Comparison of ENCODE assay signal across 17 cellular contexts in the genomic region with DNA sequence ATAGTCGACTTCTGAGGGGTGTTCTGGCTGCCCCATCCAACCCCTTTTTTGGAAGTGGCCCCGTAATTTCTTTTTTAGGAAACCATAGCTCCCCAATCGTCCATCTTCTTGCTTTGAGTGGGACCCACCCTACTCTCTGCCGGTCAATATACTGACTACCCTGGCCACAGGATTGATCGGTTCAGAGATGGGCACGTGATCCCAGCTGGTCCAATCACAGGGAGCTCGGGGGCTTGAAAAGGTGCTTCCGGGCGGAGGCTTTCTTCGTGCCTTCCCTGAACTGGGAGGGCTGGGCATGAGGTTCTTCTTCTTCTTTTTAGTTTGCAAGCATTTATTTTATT.
DNase-seq lines count a peak whose midpoint lies in the region; ATAC-seq and TF ChIP-seq lines count a peak whose summit lies in the region.
"Had no signal": no experiment of that assay in that cellular context is flagged by ENCODE, and none has a peak within 500 bp of the region (broad histone marks: within the 10 kb centered on the region; RNA-seq: fewer than 3 reads in every experiment).

No MANE protein-coding gene starts in this region.

- H2AFZ ChIP-seq in MM.1S (ENCODE audit: low read length) (no peak overlapping the region), osteoblast (ENCODE audit: low read length) (no peak overlapping the region)

- intact Hi-C loops in esophagus muscularis mucosa (cut with DNase I) (no loop called here), sciatic nerve (cut with DNase I) (no loop called here)

- 0 out of 2 replicates have a peak overlapping the region, but pooled peaks have one; percentile 26 for H3K4me3 ChIP-seq in MM.1S (ENCODE audit: low read length)
- H3K4me3 ChIP-seq in esophagus muscularis mucosa = peak overlapping the region in 3 of 4 donors; percentile 8 to 33 (median 17)
- H3K4me3 ChIP-seq in osteoblast (ENCODE audit: insufficient read depth, low read length) = no peak overlapping the region
- H3K4me3 ChIP-seq: BLaER1, skin epidermis, thoracic aorta had no signal

- H3K79me2 ChIP-seq in MM.1S (ENCODE audit: low read length) = no peaks in the 10 kb centered on the region
- no peaks in the 10 kb centered on the region for H3K79me2 ChIP-seq in osteoblast (ENCODE audit: insufficient read depth, low read length)

- ATAC-seq in sciatic nerve = peak; percentile 8
- no peak for ATAC-seq in GM19351 (IDR thresholded peaks at IDR 0.05; ENCODE audit: unreplicated experiment)
- ATAC-seq: T-cell had no signal

- TF ChIP-seq POLR2A in esophagus muscularis mucosa (IDR thresholded peaks at IDR 0.05; ENCODE audit: low read depth) = no peak

- H3K4me1 ChIP-seq in MM.1S (ENCODE audit: low read length) (no peaks in the 10 kb centered on the region), esophagus muscularis mucosa (peaks cover 39 to 57% (median 49%) of the 10 kb centered on the region in 4 donors), osteoblast (ENCODE audit: insufficient read depth, low read length) (peaks cover 4% of the 10 kb centered on the region)

- H3K9me3 ChIP-seq in MM.1S (replicated peaks; ENCODE audit: insufficient read depth, low read length) (no peaks in the 10 kb centered on the region), esophagus muscularis mucosa (no peaks in the 10 kb centered on the region), osteoblast (ENCODE audit: low read depth, low read length) (no peaks in the 10 kb centered on the region)
- H3K9me3 ChIP-seq: BLaER1, thoracic aorta had no signal

- H3K36me3 ChIP-seq in MM.1S (replicated peaks; ENCODE audit: insufficient read depth, low read length) (no peaks in the 10 kb centered on the region), esophagus muscularis mucosa (no peaks in the 10 kb centered on the region), osteoblast (ENCODE audit: insufficient read depth, low read length) (no peaks in the 10 kb centered on the region)
- H3K36me3 ChIP-seq: BLaER1, thoracic aorta had no signal

- no peak overlapping the region for H3K27ac ChIP-seq in MM.1S (ENCODE audit: low read length)
- H3K27ac ChIP-seq in esophagus muscularis mucosa (replicated peaks in 1 of 4) = peak overlapping the region; percentile 82 to 87 (median 85)
- H3K27ac ChIP-seq in osteoblast (ENCODE audit: low read depth, low read length) = no peak overlapping the region
- H3K27ac ChIP-seq: 22Rv1, BLaER1, thoracic aorta had no signal

- H3K27me3 ChIP-seq in MM.1S (replicated peaks; ENCODE audit: insufficient read depth, low read length) (no peaks in the 10 kb centered on the region), esophagus muscularis mucosa (no peaks in the 10 kb centered on the region), osteoblast (ENCODE audit: insufficient read depth, low read length) (peaks cover 19% of the 10 kb centered on the region)
- H3K27me3 ChIP-seq: BLaER1 had no signal

- H3K4me2 ChIP-seq in MM.1S (ENCODE audit: low read depth, low read length) (peak overlapping the region; percentile 53), osteoblast (ENCODE audit: insufficient read depth, low read length) (no peak overlapping the region)
- H3K4me2 ChIP-seq: BLaER1 had no signal

- no peak for TF ChIP-seq CTCF in MM.1S (IDR thresholded peaks at IDR 0.05; ENCODE audit: low read length)
- TF ChIP-seq CTCF in esophagus muscularis mucosa (IDR thresholded peaks at IDR 0.05) = no peak
- TF ChIP-seq CTCF in osteoblast (IDR thresholded peaks at IDR 0.05; ENCODE audit: extremely low read depth, low read depth, low read length) = no peak

- no peaks in the 10 kb centered on the region for H3F3A ChIP-seq in MM.1S (ENCODE audit: insufficient read depth, low read length)

- H3K9me2 ChIP-seq in MM.1S (replicated peaks; ENCODE audit: insufficient read depth, low read length) = no peaks in the 10 kb centered on the region

- peak; percentile 38 for DNase-seq in NCI-H510A treated with DMSO at 0.1 percent for 48 hours (lab: John Stamatoyannopoulos, UW)
- no peak for DNase-seq in NCI-H510A (lab: John Stamatoyannopoulos, UW)
- DNase-seq in MM.1S = no peak
- DNase-seq in esophagus muscularis mucosa (ENCODE audit: extremely low spot score) = peak; percentile 89
- DNase-seq in sciatic nerve (ENCODE audit: low spot score) = no peak
- no peak for DNase-seq in NCI-H2081 (lab: John Stamatoyannopoulos, UW)
- DNase-seq in osteoblast (ENCODE audit: insufficient read length, low spot score, missing footprints) = no peak
- DNase-seq: amniotic stem cell, Karpas-422, NCI-H1417, nucleus accumbens had no signal

- TF ChIP-seq EP300 in esophagus muscularis mucosa (IDR thresholded peaks at IDR 0.05) = no peak

- no peak overlapping the region for H3K9ac ChIP-seq in MM.1S (ENCODE audit: low read length)
- H3K9ac ChIP-seq: BLaER1 had no signal

- H4K20me1 ChIP-seq in MM.1S (ENCODE audit: insufficient read depth, low read length) = no peaks in the 10 kb centered on the region
- no peaks in the 10 kb centered on the region for H4K20me1 ChIP-seq in osteoblast (ENCODE audit: insufficient read depth, low read length)
- H4K20me1 ChIP-seq: BLaER1 had no signal

- 69% methylated on average over 9 of the region's 10 CpGs for WGBS in esophagus muscularis mucosa

Comparison
In these comparisons a context has a peak if more than half of its experiments do, and no peak if none do; other contexts are left out.
1. DNase-seq: peak in NCI-H510A treated with DMSO at 0.1 percent for 48 hours (single experiment) and esophagus muscularis mucosa (single experiment); none in NCI-H510A (single experiment), MM.1S (single experiment), sciatic nerve (single experiment), NCI-H2081 (0 of 2) and osteoblast (single experiment).
2. H3K27ac ChIP-seq: peak in esophagus muscularis mucosa (4 of 4); none in MM.1S (single experiment) and osteoblast (single experiment).